ENCODE assay signal across 1 cellular context in the genomic region with DNA sequence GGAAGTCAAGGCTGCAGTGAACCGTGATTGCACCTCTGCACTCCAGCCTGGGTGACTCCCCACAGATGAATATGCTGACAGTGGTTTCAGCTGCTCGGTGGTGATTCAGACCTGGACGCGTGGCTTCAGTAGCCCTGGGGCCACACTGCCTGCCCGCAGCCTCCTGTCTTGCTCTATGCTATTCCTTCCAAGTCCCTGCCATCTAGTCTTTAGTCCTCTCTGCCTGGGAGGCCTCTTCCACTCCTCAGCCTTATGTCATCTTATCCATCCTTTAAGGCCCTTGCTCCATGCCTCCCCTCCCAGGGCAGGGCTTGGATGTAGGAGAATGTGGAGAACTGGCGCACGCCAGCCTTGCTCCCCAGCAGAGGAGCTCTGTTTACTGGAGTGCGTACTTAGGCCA.
TF ChIP-seq lines count a peak whose summit lies in the region.

No MANE protein-coding gene starts in this region.

TF ChIP-seq in HepG2, 621 proteins besides CTCF, POLR2A, EP300 and RAD21:
- TF ChIP-seq RFX1 (IDR thresholded peaks at IDR 0.05) = no peak
- TF ChIP-seq SETDB1 (CRISPR knock-in tag; IDR thresholded peaks at IDR 0.05; ENCODE audit: borderline replicate concordance) = no peak
- no peak for TF ChIP-seq RFX3 (CRISPR knock-in tag; IDR thresholded peaks at IDR 0.05)
- no peak for TF ChIP-seq GFI1 (CRISPR knock-in tag; IDR thresholded peaks at IDR 0.05; ENCODE audit: borderline replicate concordance)
- TF ChIP-seq MEIS2 (CRISPR knock-in tag; IDR thresholded peaks at IDR 0.05) = no peak
- TF ChIP-seq SMAD3 (CRISPR knock-in tag; IDR thresholded peaks at IDR 0.05) = no peak
- TF ChIP-seq, protein P1, sequence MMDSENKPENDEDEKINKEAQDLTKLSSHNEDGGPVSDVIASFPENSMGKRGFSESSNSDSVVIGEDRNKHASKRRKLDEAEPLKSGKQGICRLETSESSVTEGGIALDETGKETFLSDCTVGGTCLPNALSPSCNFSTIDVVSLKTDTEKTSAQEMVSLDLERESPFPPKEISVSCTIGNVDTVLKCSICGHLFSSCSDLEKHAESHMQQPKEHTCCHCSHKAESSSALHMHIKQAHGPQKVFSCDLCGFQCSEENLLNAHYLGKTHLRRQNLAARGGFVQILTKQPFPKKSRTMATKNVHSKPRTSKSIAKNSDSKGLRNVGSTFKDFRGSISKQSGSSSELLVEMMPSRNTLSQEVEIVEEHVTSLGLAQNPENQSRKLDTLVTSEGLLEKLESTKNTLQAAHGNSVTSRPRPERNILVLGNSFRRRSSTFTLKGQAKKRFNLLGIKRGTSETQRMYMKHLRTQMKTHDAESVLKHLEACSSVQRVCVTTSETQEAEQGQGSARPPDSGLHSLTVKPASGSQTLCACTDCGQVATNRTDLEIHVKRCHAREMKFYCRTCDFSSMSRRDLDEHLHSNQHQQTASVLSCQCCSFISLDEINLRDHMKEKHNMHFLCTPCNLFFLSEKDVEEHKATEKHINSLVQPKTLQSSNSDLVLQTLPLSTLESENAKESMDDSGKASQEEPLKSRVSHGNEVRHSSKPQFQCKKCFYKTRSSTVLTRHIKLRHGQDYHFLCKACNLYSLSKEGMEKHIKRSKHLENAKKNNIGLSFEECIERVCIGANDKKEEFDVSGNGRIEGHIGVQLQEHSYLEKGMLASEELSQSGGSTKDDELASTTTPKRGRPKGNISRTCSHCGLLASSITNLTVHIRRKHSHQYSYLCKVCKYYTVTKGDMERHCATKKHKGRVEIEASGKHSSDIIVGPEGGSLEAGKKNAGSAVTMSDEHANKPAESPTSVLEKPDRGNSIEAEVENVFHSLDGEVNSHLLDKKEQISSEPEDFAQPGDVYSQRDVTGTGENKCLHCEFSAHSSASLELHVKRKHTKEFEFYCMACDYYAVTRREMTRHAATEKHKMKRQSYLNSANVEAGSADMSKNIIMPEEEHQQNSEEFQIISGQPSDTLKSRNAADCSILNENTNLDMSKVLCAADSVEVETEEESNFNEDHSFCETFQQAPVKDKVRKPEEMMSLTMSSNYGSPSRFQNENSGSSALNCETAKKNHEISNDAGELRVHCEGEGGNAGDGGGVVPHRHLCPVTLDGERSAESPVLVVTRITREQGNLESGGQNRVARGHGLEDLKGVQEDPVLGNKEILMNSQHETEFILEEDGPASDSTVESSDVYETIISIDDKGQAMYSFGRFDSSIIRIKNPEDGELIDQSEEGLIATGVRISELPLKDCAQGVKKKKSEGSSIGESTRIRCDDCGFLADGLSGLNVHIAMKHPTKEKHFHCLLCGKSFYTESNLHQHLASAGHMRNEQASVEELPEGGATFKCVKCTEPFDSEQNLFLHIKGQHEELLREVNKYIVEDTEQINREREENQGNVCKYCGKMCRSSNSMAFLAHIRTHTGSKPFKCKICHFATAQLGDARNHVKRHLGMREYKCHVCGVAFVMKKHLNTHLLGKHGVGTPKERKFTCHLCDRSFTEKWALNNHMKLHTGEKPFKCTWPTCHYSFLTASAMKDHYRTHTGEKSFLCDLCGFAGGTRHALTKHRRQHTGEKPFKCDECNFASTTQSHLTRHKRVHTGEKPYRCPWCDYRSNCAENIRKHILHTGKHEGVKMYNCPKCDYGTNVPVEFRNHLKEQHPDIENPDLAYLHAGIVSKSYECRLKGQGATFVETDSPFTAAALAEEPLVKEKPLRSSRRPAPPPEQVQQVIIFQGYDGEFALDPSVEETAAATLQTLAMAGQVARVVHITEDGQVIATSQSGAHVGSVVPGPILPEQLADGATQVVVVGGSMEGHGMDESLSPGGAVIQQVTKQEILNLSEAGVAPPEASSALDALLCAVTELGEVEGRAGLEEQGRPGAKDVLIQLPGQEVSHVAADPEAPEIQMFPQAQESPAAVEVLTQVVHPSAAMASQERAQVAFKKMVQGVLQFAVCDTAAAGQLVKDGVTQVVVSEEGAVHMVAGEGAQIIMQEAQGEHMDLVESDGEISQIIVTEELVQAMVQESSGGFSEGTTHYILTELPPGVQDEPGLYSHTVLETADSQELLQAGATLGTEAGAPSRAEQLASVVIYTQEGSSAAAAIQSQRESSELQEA (CRISPR knock-in tag; IDR thresholded peaks at IDR 0.05; ENCODE audit: not compliant biosample characterization) = no peak
- TF ChIP-seq ZFP62 (CRISPR knock-in tag; IDR thresholded peaks at IDR 0.05) = no peak
- no peak for TF ChIP-seq ZNF138 (CRISPR knock-in tag; IDR thresholded peaks at IDR 0.05; ENCODE audit: low read depth)
- no peak for TF ChIP-seq STAG1 (CRISPR knock-in tag; IDR thresholded peaks at IDR 0.05)
- TF ChIP-seq RNF2 (conservative IDR thresholded peaks at IDR 0.05; ENCODE audit: low read depth) = no peak
- no peak for TF ChIP-seq ZNF747 (CRISPR knock-in tag; IDR thresholded peaks at IDR 0.05; ENCODE audit: borderline replicate concordance)
- no peak for TF ChIP-seq SRY (CRISPR knock-in tag; IDR thresholded peaks at IDR 0.05)
- TF ChIP-seq TCF7L2 (IDR thresholded peaks at IDR 0.05; ENCODE audit: low read depth, low read length) = no peak
- no peak for TF ChIP-seq ZNF547 (CRISPR knock-in tag; IDR thresholded peaks at IDR 0.05)
- no peak for TF ChIP-seq ZNF709 (CRISPR knock-in tag; IDR thresholded peaks at IDR 0.05)
- TF ChIP-seq, protein P2, sequence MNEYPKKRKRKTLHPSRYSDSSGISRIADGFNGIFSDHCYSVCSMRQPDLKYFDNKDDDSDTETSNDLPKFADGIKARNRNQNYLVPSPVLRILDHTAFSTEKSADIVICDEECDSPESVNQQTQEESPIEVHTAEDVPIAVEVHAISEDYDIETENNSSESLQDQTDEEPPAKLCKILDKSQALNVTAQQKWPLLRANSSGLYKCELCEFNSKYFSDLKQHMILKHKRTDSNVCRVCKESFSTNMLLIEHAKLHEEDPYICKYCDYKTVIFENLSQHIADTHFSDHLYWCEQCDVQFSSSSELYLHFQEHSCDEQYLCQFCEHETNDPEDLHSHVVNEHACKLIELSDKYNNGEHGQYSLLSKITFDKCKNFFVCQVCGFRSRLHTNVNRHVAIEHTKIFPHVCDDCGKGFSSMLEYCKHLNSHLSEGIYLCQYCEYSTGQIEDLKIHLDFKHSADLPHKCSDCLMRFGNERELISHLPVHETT (CRISPR knock-in tag; conservative IDR thresholded peaks at IDR 0.05) = no peak
TF ChIP-seq in HepG2: peak in this region for 0.
